Comparison of ENCODE assay signal across 1 cellular context in the genomic region with DNA sequence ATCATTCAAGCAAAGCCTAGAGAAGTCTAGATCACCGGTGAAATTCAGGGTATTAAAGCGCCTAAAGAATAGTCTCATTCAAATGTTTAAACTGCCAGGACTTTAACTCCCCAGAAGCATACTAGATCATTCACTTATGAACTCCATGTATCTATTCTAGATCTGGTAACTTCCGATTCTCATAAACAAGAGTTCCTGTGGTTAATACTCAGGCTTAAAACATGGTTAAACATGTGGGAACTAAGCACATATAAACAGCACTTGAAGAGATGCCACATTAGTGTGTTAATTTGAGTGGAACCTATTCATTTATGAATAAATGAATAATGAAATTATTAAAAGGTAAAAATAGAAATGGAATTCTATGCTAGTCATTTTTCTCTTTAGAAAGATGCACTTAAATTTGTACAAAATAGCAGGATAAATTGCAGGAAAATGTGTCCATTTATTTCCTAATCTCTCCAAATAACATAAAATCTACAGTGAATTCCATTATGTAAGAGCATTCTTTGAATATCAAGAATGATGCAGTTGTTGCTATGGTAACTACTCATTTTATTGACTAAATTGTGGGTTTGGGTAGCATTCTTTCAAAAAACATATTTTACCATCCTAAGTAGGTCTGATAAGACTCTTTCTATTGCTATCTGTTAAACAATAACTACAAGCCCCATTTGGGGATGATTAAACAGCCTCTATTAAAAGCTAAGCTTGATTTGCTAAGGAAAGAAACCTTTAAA.
TF ChIP-seq lines count a peak whose summit lies in the region.

No MANE protein-coding gene starts in this region.

TF ChIP-seq in HepG2, 621 proteins besides CTCF, POLR2A, EP300 and RAD21 (continued from another document):
- TF ChIP-seq ZNF335 (CRISPR knock-in tag; IDR thresholded peaks at IDR 0.05) (no peak), NFE2L2 (IDR thresholded peaks at IDR 0.05; ENCODE audit: low read length) (no peak), ARNTL (CRISPR knock-in tag; IDR thresholded peaks at IDR 0.05) (no peak), SOX6 (IDR thresholded peaks at IDR 0.05) (no peak), SOX6 (CRISPR knock-in tag; IDR thresholded peaks at IDR 0.05) (no peak), RORA (CRISPR knock-in tag; IDR thresholded peaks at IDR 0.05) (no peak), MAX (IDR thresholded peaks at IDR 0.05) (no peak)
TF ChIP-seq in HepG2: peak in this region for 0.
